In the genomic region with DNA sequence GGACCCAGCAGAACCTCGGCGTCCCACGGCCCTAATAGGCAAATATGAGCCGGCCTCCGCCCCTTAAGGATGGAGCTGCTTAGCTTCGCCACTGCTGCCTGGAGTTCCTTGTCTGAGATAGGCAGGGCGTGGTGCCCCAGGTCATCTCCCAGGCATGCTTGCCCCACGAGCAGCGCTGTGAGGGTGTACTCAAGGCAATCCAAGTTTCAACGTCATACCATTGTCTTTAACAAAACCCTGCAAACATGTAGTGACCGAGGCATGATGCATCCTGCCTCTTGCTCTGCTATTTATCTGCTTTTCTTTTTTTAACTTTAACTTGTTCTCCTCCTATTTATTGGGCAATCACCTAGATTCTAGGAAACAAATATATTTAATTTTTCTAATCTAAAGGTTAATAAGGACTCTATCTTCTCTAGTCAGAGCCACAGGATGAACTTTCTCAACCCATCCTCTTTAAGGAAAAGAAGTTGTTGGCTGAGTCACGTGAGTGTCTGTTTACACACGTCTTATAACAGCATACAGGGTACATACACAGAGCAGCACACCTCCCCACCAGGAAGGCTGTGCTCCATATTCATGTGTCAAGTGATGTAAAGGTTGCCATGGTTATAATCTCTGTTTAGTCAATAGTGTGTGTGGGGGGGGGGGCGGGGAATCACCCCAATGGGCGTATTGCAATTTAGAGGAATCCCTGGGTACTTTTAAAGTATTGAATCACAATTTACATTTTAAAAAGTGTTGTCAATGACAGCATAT, we compare ENCODE assay signal across 10 cellular contexts. TPM values are rescaled to one million over a fixed set of nuclear protein-coding genes. Genes with fewer than 3 reads are reported as not detected.
DNase-seq lines count a peak whose midpoint lies in the region; ATAC-seq and TF ChIP-seq lines count a peak whose summit lies in the region.
"Had no signal": no experiment of that assay in that cellular context is flagged by ENCODE, and none has a peak within 500 bp of the region (broad histone marks: within the 10 kb centered on the region; RNA-seq: fewer than 3 reads in every experiment).

No MANE protein-coding gene starts in this region.

- H3K4me1 ChIP-seq in SJSA1 (replicated peaks): peaks cover 72% of the 10 kb centered on the region
- H3K4me1 ChIP-seq in skeletal muscle satellite cell (ENCODE audit: control insufficient read depth, insufficient read depth, low read length): peaks cover 72% of the 10 kb centered on the region
- H3K4me1 ChIP-seq in testis: no peaks in the 10 kb centered on the region

- H3K4me3 ChIP-seq in SJSA1 (peak overlapping the region; percentile 35), fibroblast of the aortic adventitia (ENCODE audit: low read depth, low read length) (peak overlapping the region; percentile 65), skeletal muscle satellite cell (ENCODE audit: low read length) (peak overlapping the region; percentile 51), testis (peak overlapping the region in 1 of 2 donors; percentile 7)
- H3K4me3 ChIP-seq: ovary had no signal

- 66 to 69% methylated on average over 11 to 15 of the region's 15 CpGs for WGBS in testis, 2 donors

- DNase-seq in NCI-H1436 (lab: John Stamatoyannopoulos, UW) (peak; percentile 18), NCI-H1436 treated with DMSO at 0.1 percent for 48 hours (lab: John Stamatoyannopoulos, UW) (no peak), SJSA1 (ENCODE audit: low read depth in 1 of 2, low spot score in 2 of 2) (peak; percentile 91 to 95), fibroblast of the aortic adventitia (ENCODE audit: low read depth) (peak; percentile 99), testis (no peak)
- DNase-seq: 8988T had no signal

- ATAC-seq in HG02763 (IDR thresholded peaks at IDR 0.05; ENCODE audit: unreplicated experiment) (no peak), GM18505 (IDR thresholded peaks at IDR 0.05; ENCODE audit: unreplicated experiment) (no peak)

- H3K27ac ChIP-seq in SJSA1: peak overlapping the region; percentile 95
- no peak overlapping the region for H3K27ac ChIP-seq in testis
- H3K27ac ChIP-seq: ovary had no signal

- no peak for TF ChIP-seq POLR2A in testis (IDR thresholded peaks at IDR 0.05)
- TF ChIP-seq POLR2A in GM18505 (IDR thresholded peaks at IDR 0.05; ENCODE audit: borderline replicate concordance, extremely low read depth, insufficient read depth, insufficient read length): no peak

- peak overlapping the region; percentile 75 for H3K4me2 ChIP-seq in skeletal muscle satellite cell (ENCODE audit: low read length)

- H3K9ac ChIP-seq in skeletal muscle satellite cell (ENCODE audit: low read depth, low read length): peak overlapping the region; percentile 74

- H3K9me3 ChIP-seq in SJSA1 (replicated peaks) (no peaks in the 10 kb centered on the region), skeletal muscle satellite cell (replicated peaks; ENCODE audit: low read length) (no peaks in the 10 kb centered on the region), testis (no peaks in the 10 kb centered on the region)
- H3K9me3 ChIP-seq: ovary had no signal

- intact Hi-C loops in testis (cut with DNase I; ENCODE audit: low total_unique reads): no loop called here

- H3K27me3 ChIP-seq in SJSA1 (replicated peaks) (no peaks in the 10 kb centered on the region), skeletal muscle satellite cell (ENCODE audit: control insufficient read depth, insufficient read depth, low read length) (no peaks in the 10 kb centered on the region), testis (no peaks in the 10 kb centered on the region)
- H3K27me3 ChIP-seq: ovary had no signal

- H3K36me3 ChIP-seq in SJSA1 (no peaks in the 10 kb centered on the region), skeletal muscle satellite cell (ENCODE audit: insufficient read depth, low read length) (no peaks in the 10 kb centered on the region), testis (ENCODE audit: low read depth, missing control alignments) (no peaks in the 10 kb centered on the region)
- H3K36me3 ChIP-seq: ovary had no signal

- TF ChIP-seq CTCF in fibroblast of the aortic adventitia (IDR thresholded peaks at IDR 0.05; ENCODE audit: insufficient read depth, low read length) (no peak), testis (IDR thresholded peaks at IDR 0.05) (no peak)

RNA-seq across cellular contexts. Expression of gene ZSWIM6, which starts 27.3 kb away (rescaled TPM):
- 5.7 and 13.1 TPM in 2 replicates for total RNA-seq in SJSA1 (2014; rRNA removed; shearing (Covaris generic))
- total RNA-seq in fibroblast of the aortic adventitia (ENCODE audit: low replicate concordance) (3.1 and 6.9 TPM in 2 replicates), testis (10 to 100 TPM; 16.5 to 18.0 TPM)
- 7.9 and 10.0 TPM in 2 replicates for total RNA-seq in skeletal muscle satellite cell (2012; rRNA removed)
- polyA plus RNA-seq in testis (ENCODE audit: insufficient read depth, low read depth, low replicate concordance): 14.6 TPM

Comparison
In these comparisons a context has a peak if more than half of its experiments do, and no peak if none do; other contexts are left out.
1. DNase-seq: peak in NCI-H1436 (single experiment), SJSA1 (2 of 2) and fibroblast of the aortic adventitia (single experiment); none in NCI-H1436 treated with DMSO at 0.1 percent for 48 hours (single experiment) and testis (single experiment).